In the genomic region with DNA sequence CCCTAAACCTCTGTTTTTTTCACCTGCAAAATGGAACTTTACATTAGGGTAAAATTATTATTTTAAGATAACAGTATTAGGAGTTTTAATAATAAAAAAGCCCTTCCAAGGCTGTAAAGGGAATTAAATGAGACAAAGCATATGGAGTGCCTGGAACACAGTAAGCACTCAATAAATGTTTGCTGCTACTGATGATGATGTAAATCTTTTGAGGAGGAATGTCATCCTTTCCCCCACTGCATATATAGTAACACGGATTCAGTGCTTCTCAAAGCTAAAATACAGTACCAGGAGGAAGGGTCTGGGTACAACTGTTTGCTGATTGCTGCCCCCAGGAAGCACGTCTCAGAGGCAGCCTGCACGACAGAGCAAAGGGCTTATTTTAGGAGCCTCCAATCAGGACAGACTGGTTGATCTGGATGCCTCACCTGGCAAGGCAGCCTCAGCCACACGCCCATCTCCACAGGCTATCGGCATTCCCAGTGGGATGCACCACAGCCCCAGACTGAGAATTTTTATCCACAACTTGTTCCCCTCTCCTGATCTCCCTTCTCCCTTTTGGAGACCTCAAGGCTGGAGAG, we compare ENCODE assay signal across 11 cellular contexts.
A peak's percentile ranks its signal among the peaks of the same experiment; 100 is the strongest.
DNase-seq lines count a peak whose midpoint lies in the region; ATAC-seq and TF ChIP-seq lines count a peak whose summit lies in the region.
"Had no signal": no experiment of that assay in that cellular context is flagged by ENCODE, and none has a peak within 500 bp of the region (broad histone marks: within the 10 kb centered on the region; RNA-seq: fewer than 3 reads in every experiment).

No MANE protein-coding gene starts in this region.

- WGBS in right cardiac atrium, result 69% methylated on average over 5 of the region's 5 CpGs

- H3K36me3 ChIP-seq in cardiac muscle cell, result no peaks in the 10 kb centered on the region
- H3K36me3 ChIP-seq in duodenal mucosa (ENCODE audit: control insufficient read depth in 1 of 2, insufficient read depth in 2 of 2, low read length in 2 of 2), result no peaks in the 10 kb centered on the region
- no peaks in the 10 kb centered on the region for H3K36me3 ChIP-seq in mucosa of stomach (ENCODE audit: control insufficient read depth, insufficient read depth, low read length)
- H3K36me3 ChIP-seq in vagina, result no peaks in the 10 kb centered on the region

- TF ChIP-seq POLR2A in vagina (IDR thresholded peaks at IDR 0.05), result no peak

- peak overlapping the region; percentile 6 to 30 for H3K9ac ChIP-seq in duodenal mucosa (ENCODE audit: low read depth in 1 of 2, low read length in 2 of 2)
- peak overlapping the region; percentile 48 for H3K9ac ChIP-seq in mucosa of stomach (ENCODE audit: low read length)

- no peak for DNase-seq in cardiac muscle cell (ENCODE audit: low read depth in 1 of 2, low spot score in 1 of 2)
- no peak for DNase-seq in right cardiac atrium
- DNase-seq in vagina (ENCODE audit: extremely low spot score in 2 of 2), result no peak
- DNase-seq in activated CD4-positive, alpha-beta T cell treated with anti-CD3 and anti-CD28 coated beads for 4 hours, result no peak
- no peak for DNase-seq in 8988T
- DNase-seq in stimulated activated CD4-positive, alpha-beta T cell treated with anti-CD3 and anti-CD28 coated beads, Interleukin-1b, Interleukin-23, amount 100 ng/mL, for 48 hours, result no peak
- DNase-seq: activated naive CD4-positive, alpha-beta T cell; Kasumi-1; stimulated activated CD4-positive, alpha-beta T cell treated with anti-CD3 and anti-CD28 coated beads, Interleukin-4, amount 100 ng/mL, for 24 hours had no signal

- H3K27ac ChIP-seq in cardiac muscle cell (peak overlapping the region; percentile 96), right cardiac atrium (ENCODE audit: low read length) (no peak overlapping the region), duodenal mucosa (ENCODE audit: low read depth, low read length) (peak overlapping the region; percentile 63), vagina (peak overlapping the region; percentile 70)

- ATAC-seq in right cardiac atrium, result no peak

- H3K4me3 ChIP-seq in cardiac muscle cell, result no peak overlapping the region
- no peak overlapping the region for H3K4me3 ChIP-seq in right cardiac atrium (ENCODE audit: low read length)
- no peak overlapping the region for H3K4me3 ChIP-seq in duodenal mucosa (ENCODE audit: low read depth in 1 of 2, low read length in 2 of 2)
- peak overlapping the region; percentile 27 for H3K4me3 ChIP-seq in mucosa of stomach (ENCODE audit: low read length)
- peak overlapping the region in 1 of 2 donors; percentile 7 for H3K4me3 ChIP-seq in vagina

- H3K4me1 ChIP-seq in cardiac muscle cell (ENCODE audit: low read depth), result peaks cover 58% of the 10 kb centered on the region
- H3K4me1 ChIP-seq in right cardiac atrium (ENCODE audit: control insufficient read depth, insufficient read depth, low read length), result peaks cover 4% of the 10 kb centered on the region
- H3K4me1 ChIP-seq in duodenal mucosa (ENCODE audit: control insufficient read depth in 1 of 2, insufficient read depth in 2 of 2, low read length in 2 of 2), result peaks cover 43 to 48% of the 10 kb centered on the region in 2 donors
- H3K4me1 ChIP-seq in mucosa of stomach (ENCODE audit: control insufficient read depth, insufficient read depth, low read length), result peaks cover 57% of the 10 kb centered on the region
- peaks cover 74% of the 10 kb centered on the region for H3K4me1 ChIP-seq in vagina

- TF ChIP-seq CTCF in cardiac muscle cell (IDR thresholded peaks at IDR 0.05; ENCODE audit: low read depth, low read length), result no peak
- TF ChIP-seq CTCF in vagina (IDR thresholded peaks at IDR 0.05), result no peak

- H3K9me3 ChIP-seq in cardiac muscle cell (ENCODE audit: low read depth) (no peaks in the 10 kb centered on the region), right cardiac atrium (ENCODE audit: control insufficient read depth, low read length) (no peaks in the 10 kb centered on the region), duodenal mucosa (ENCODE audit: control insufficient read depth in 1 of 2, low read length in 2 of 2) (no peaks in the 10 kb centered on the region), mucosa of stomach (ENCODE audit: control insufficient read depth, low read length) (no peaks in the 10 kb centered on the region), vagina (no peaks in the 10 kb centered on the region)

- intact Hi-C loops in right cardiac atrium (cut with DNase I) (loop anchor here in 1 of 4 donors (10.0 kb wide), 1 partner anchor 65 kb away; the partner anchor contains the start of gene GADD45A), vagina (cut with DNase I) (no loop called here)

- H3K27me3 ChIP-seq in cardiac muscle cell (no peaks in the 10 kb centered on the region), right cardiac atrium (ENCODE audit: control insufficient read depth, insufficient read depth) (no peaks in the 10 kb centered on the region), duodenal mucosa (ENCODE audit: control insufficient read depth in 1 of 2, insufficient read depth in 2 of 2, low read length in 2 of 2) (no peaks in the 10 kb centered on the region), mucosa of stomach (ENCODE audit: control insufficient read depth, insufficient read depth, low read length) (no peaks in the 10 kb centered on the region), vagina (no peaks in the 10 kb centered on the region)
